ENCODE assay signal across 8 cellular contexts in the genomic region with DNA sequence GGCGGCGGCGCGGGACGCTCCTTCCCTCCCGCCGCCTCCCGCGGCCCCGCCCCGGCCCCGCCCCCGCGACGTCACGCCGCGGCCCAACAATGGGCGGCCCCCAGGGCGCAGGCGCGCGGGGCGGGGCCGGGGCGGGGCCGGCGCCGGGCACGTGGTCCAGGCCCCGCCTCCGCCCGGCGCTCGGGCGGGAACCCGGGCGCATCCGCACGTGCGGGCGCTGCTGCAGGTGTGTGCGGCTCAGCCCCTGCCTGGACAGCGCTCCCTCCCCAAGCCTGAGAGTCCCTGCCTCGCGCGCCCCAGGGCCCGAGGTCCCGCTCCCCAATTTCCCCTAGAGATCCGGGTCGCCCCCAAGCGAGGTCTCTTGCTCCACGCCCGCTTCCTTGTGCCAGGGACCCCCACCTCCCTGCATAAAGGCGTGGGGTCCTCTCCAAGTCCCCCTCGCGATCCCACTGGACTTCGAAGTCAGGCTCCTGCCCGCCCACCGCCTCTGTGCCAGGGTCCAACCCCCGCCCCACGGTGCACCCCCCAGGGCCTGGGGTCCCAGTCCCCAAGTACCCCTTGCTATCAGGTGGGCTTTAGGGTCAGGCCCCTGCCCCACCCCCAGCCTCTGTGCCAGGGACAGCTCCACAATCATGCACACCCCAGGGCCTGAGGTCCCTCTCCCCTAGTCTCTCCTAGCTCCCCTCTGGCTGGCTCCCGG.
DNase-seq lines count a peak whose midpoint lies in the region; ATAC-seq and TF ChIP-seq lines count a peak whose summit lies in the region.

A gene (minus strand): TSS at position 6 of the 700 bp plus-strand sequence. CDS start 267 bp downstream, outside the sequence.

- no peak for TF ChIP-seq CTCF in cardiac fibroblast (IDR thresholded peaks at IDR 0.05; ENCODE audit: low read depth, low read length)

- peaks cover 27 to 41% (median 30%) of the 10 kb centered on the region in 11 experiments for H4K20me1 ChIP-seq in BLaER1 treated with 17β-estradiol and CSF1 and Interleukin-3, amounts not matched to agents 10 nM and 100 nM

- no peaks in the 10 kb centered on the region for H3K27me3 ChIP-seq in BLaER1 treated with 17β-estradiol and CSF1 and Interleukin-3, amounts not matched to agents 10 nM and 100 nM

- peak within 1 kb of the TSS; percentile 88 to 98 (median 92) for H3K4me2 ChIP-seq in BLaER1 treated with 17β-estradiol and CSF1 and Interleukin-3, amounts not matched to agents 10 nM and 100 nM

- peaks cover 0 to 25% (median 15%) of the 10 kb centered on the region in 11 experiments; a peak in 15 of 22 replicates for H3K36me3 ChIP-seq in BLaER1 treated with 17β-estradiol and CSF1 and Interleukin-3, amounts not matched to agents 10 nM and 100 nM

- H3K4me1 ChIP-seq in BLaER1 treated with 17β-estradiol and CSF1 and Interleukin-3, amounts not matched to agents 10 nM and 100 nM, result peaks cover 26 to 52% (median 43%) of the 10 kb centered on the region in 10 experiments

- peak within 1 kb of the TSS; percentile 58 to 95 (median 91); a peak in 21 of 22 replicates for H3K27ac ChIP-seq in BLaER1 treated with 17β-estradiol and CSF1 and Interleukin-3, amounts not matched to agents 10 nM and 100 nM

- no peaks in the 10 kb centered on the region for H3K9me3 ChIP-seq in BLaER1 treated with 17β-estradiol and CSF1 and Interleukin-3, amounts not matched to agents 10 nM and 100 nM (replicated peaks in 1 of 11)

- peak within 1 kb of the TSS; percentile 89 to 99 (median 96) for H3K9ac ChIP-seq in BLaER1 treated with 17β-estradiol and CSF1 and Interleukin-3, amounts not matched to agents 10 nM and 100 nM

- peak; percentile 60 for ATAC-seq in GM21447 (IDR thresholded peaks at IDR 0.05; ENCODE audit: unreplicated experiment)
- ATAC-seq in activated CD4-positive, CD25-positive, alpha-beta regulatory T cell treated with anti-CD3 and anti-CD28 coated beads, Interleukin-2, amount 50 U/mL, for 24 hours, result peak; percentile 85 to 87
- ATAC-seq in HG02870 (IDR thresholded peaks at IDR 0.05; ENCODE audit: unreplicated experiment), result no peak

- peak; percentile 54 for DNase-seq in NCI-H1105 treated with DMSO at 0.1 percent for 48 hours (lab: John Stamatoyannopoulos, UW)
- DNase-seq in cardiac fibroblast (ENCODE audit: low read depth in 2 of 2), result peak; percentile 65 to 74
- peak; percentile 61 for DNase-seq in iris pigment epithelial cell (ENCODE audit: low read depth)
- peak; percentile 87 for DNase-seq in stimulated activated CD4-positive, alpha-beta T cell treated with anti-CD3 and anti-CD28 coated beads, Interleukin-12 subunit alpha, Interleukin-12 subunit beta, amount 100 ng/mL, for 4 hours

- peak within 1 kb of the TSS; percentile 88 to 99 (median 95) for H3K4me3 ChIP-seq in BLaER1 treated with 17β-estradiol and CSF1 and Interleukin-3, amounts not matched to agents 10 nM and 100 nM
- peak within 1 kb of the TSS; percentile 75 to 78 for H3K4me3 ChIP-seq in cardiac fibroblast (replicated peaks in 1 of 2; ENCODE audit: low read depth in 2 of 2, low read length in 2 of 2)
